Comparison of ENCODE assay signal across 18 cellular contexts in genomic region chr4:140947507-140947906, GRCh38.
DNase-seq lines count a peak whose midpoint lies in the region; ATAC-seq and TF ChIP-seq lines count a peak whose summit lies in the region.
"Had no signal": no experiment of that assay in that cellular context is flagged by ENCODE, and none has a peak within 500 bp of the region (broad histone marks: within the 10 kb centered on the region; RNA-seq: fewer than 3 reads in every experiment).

No MANE protein-coding gene starts in this region.

- peak; percentile 38 for ATAC-seq in left ventricle myocardium superior
- no peak for ATAC-seq in GM19455 (IDR thresholded peaks at IDR 0.05; ENCODE audit: unreplicated experiment)

- H3K27me3 ChIP-seq in left ventricle myocardium inferior (ENCODE audit: low read depth) = no peaks in the 10 kb centered on the region
- H3K27me3 ChIP-seq: esophagus squamous epithelium, spleen, testis had no signal

- DNase-seq in left ventricle myocardium superior (no peak), left ventricle myocardium inferior (no peak), cerebellar cortex (ENCODE audit: low spot score) (peak; percentile 86), glomerular endothelial cell (ENCODE audit: extremely low read depth, low read depth, low spot score) (peak; percentile 5), dedifferentiated amniotic fluid mesenchymal stem cell (ENCODE audit: extremely low spot score) (no peak), NCI-H524 treated with DMSO at 0.1 percent for 48 hours (lab: John Stamatoyannopoulos, UW) (no peak), COLO829 (ENCODE audit: low spot score) (no peak)
- DNase-seq: activated T-cell treated with anti-CD3 and anti-CD28 coated beads, Interleukin-2, amount 50 U/mL, for 48 hours; esophagus squamous epithelium; islet precursor cell; mesendoderm; NCI-H226; SHP77 treated with DMSO at 0.1 percent for 48 hours; spleen; stimulated activated CD8-positive, alpha-beta memory T cell treated with anti-CD3 and anti-CD28 coated beads, Interleukin-4, amount 100 ng/mL, for 48 hours; testis had no signal

- H3K9me3 ChIP-seq in left ventricle myocardium inferior (replicated peaks) = no peaks in the 10 kb centered on the region
- H3K9me3 ChIP-seq: esophagus squamous epithelium, prostate gland, spleen, testis had no signal

- H3K36me3 ChIP-seq in left ventricle myocardium inferior = no peaks in the 10 kb centered on the region
- H3K36me3 ChIP-seq: esophagus squamous epithelium, prostate gland, spleen had no signal

- H3K4me1 ChIP-seq in left ventricle myocardium inferior = peaks cover 13% of the 10 kb centered on the region
- H3K4me1 ChIP-seq: prostate gland, spleen had no signal

- no peak for TF ChIP-seq CTCF in left ventricle myocardium inferior (IDR thresholded peaks at IDR 0.05; ENCODE audit: borderline replicate concordance)

- no peak overlapping the region for H3K4me3 ChIP-seq in left ventricle myocardium inferior
- H3K4me3 ChIP-seq: esophagus squamous epithelium, prostate gland, spleen, testis had no signal

- H3K27ac ChIP-seq in left ventricle myocardium inferior (replicated peaks) = no peak overlapping the region
- H3K27ac ChIP-seq: prostate gland, testis had no signal

- intact Hi-C loops in left ventricle myocardium superior (cut with micrococcal nuclease) (no loop called here), left ventricle myocardium inferior (cut with micrococcal nuclease) (no loop called here)

Comparison
In these comparisons a context has a peak if more than half of its experiments do, and no peak if none do; other contexts are left out.
1. DNase-seq: peak in cerebellar cortex (single experiment) and glomerular endothelial cell (single experiment); none in left ventricle myocardium superior (single experiment), left ventricle myocardium inferior (single experiment), dedifferentiated amniotic fluid mesenchymal stem cell (single experiment), NCI-H524 treated with DMSO at 0.1 percent for 48 hours (single experiment) and COLO829 (single experiment).